In genomic region chr6:105847433-105847832, GRCh38 we compare ENCODE assay signal across 33 cellular contexts.
DNase-seq lines count a peak whose midpoint lies in the region; ATAC-seq and TF ChIP-seq lines count a peak whose summit lies in the region.
"Had no signal": no experiment of that assay in that cellular context is flagged by ENCODE, and none has a peak within 500 bp of the region (broad histone marks: within the 10 kb centered on the region; RNA-seq: fewer than 3 reads in every experiment).

No MANE protein-coding gene starts in this region.

- H3K36me3 ChIP-seq in HEK293 (ENCODE audit: control insufficient read depth in 2 of 2, insufficient read depth in 1 of 2, low read length in 2 of 2) (no peaks in the 10 kb centered on the region), psoas muscle (ENCODE audit: insufficient read depth in 1 of 2, low read depth in 1 of 2) (no peaks in the 10 kb centered on the region)
- H3K36me3 ChIP-seq: BE2C; BLaER1; BLaER1 treated with 17β-estradiol and CSF1 and Interleukin-3, amounts not matched to agents 10 nM and 100 nM had no signal

- no peaks in the 10 kb centered on the region for H3K4me1 Mint-ChIP-seq in activated T-cell treated with anti-CD3 and anti-CD28 coated beads, Interleukin-2, amount 50 U/mL, for 72 hours (ENCODE audit: low read depth)
- no peaks in the 10 kb centered on the region for H3K4me1 Mint-ChIP-seq in activated T-cell treated with anti-CD3 and anti-CD28 coated beads, Interleukin-2, amount 50 U/mL, for 4 hours (ENCODE audit: low read depth)
- no peaks in the 10 kb centered on the region for H3K4me1 Mint-ChIP-seq in central memory CD8-positive, alpha-beta T cell
- H3K4me1 Mint-ChIP-seq: B cell; CD4-positive, alpha-beta memory T cell; CD4-positive, CD25-positive, alpha-beta regulatory T cell; CD8-positive, alpha-beta memory T cell had no signal

- POLR2A ChIA-PET in HEK293 (lab: Yijun Ruan, JAX), result no interaction called here

- CTCF ChIA-PET in HEK293 (lab: Yijun Ruan, JAX), result no interaction called here

- no peaks in the 10 kb centered on the region for H3K4me1 ChIP-seq in HEK293 (ENCODE audit: control insufficient read depth, insufficient read depth, low read length)
- no peaks in the 10 kb centered on the region for H3K4me1 ChIP-seq in psoas muscle
- H3K4me1 ChIP-seq: A549, BE2C, Caco-2 had no signal

- H3K27me3 ChIP-seq in psoas muscle (ENCODE audit: insufficient read depth in 3 of 3, low read length in 2 of 3), result no peaks in the 10 kb centered on the region
- H3K27me3 ChIP-seq: BE2C; BLaER1; BLaER1 treated with 17β-estradiol and CSF1 and Interleukin-3, amounts not matched to agents 10 nM and 100 nM had no signal

- no peaks in the 10 kb centered on the region for H3K9me3 Mint-ChIP-seq in activated T-cell treated with anti-CD3 and anti-CD28 coated beads, Interleukin-2, amount 50 U/mL, for 72 hours
- H3K9me3 Mint-ChIP-seq in activated T-cell treated with anti-CD3 and anti-CD28 coated beads, Interleukin-2, amount 50 U/mL, for 4 hours, result no peaks in the 10 kb centered on the region
- no peaks in the 10 kb centered on the region for H3K9me3 Mint-ChIP-seq in central memory CD8-positive, alpha-beta T cell
- H3K9me3 Mint-ChIP-seq: CD4-positive, alpha-beta T cell; CD8-positive, alpha-beta memory T cell; CD8-positive, alpha-beta T cell had no signal

- H3K36me3 Mint-ChIP-seq in activated T-cell treated with anti-CD3 and anti-CD28 coated beads, Interleukin-2, amount 50 U/mL, for 72 hours (ENCODE audit: insufficient read depth in 2 of 2), result no peaks in the 10 kb centered on the region
- no peaks in the 10 kb centered on the region for H3K36me3 Mint-ChIP-seq in activated T-cell treated with anti-CD3 and anti-CD28 coated beads, Interleukin-2, amount 50 U/mL, for 4 hours (ENCODE audit: insufficient read depth)
- H3K36me3 Mint-ChIP-seq in central memory CD8-positive, alpha-beta T cell (ENCODE audit: insufficient read depth), result no peaks in the 10 kb centered on the region
- H3K36me3 Mint-ChIP-seq: CD14-positive monocyte; CD4-positive, alpha-beta memory T cell; CD4-positive, CD25-positive, alpha-beta regulatory T cell; CD8-positive, alpha-beta memory T cell; CD8-positive, alpha-beta T cell had no signal

- peak overlapping the region; percentile 12 for H3K27ac Mint-ChIP-seq in activated T-cell treated with anti-CD3 and anti-CD28 coated beads, Interleukin-2, amount 50 U/mL, for 72 hours
- peak overlapping the region; percentile 80 for H3K27ac Mint-ChIP-seq in central memory CD8-positive, alpha-beta T cell (ENCODE audit: low read depth)
- H3K27ac Mint-ChIP-seq: B cell; CD4-positive, alpha-beta memory T cell; CD4-positive, alpha-beta T cell; CD4-positive, CD25-positive, alpha-beta regulatory T cell; CD8-positive, alpha-beta memory T cell; CD8-positive, alpha-beta T cell had no signal

- DNase-seq in activated T-cell treated with anti-CD3 and anti-CD28 coated beads, Interleukin-2, amount 50 U/mL, for 72 hours, result no peak
- DNase-seq in activated T-cell treated with anti-CD3 and anti-CD28 coated beads, Interleukin-2, amount 50 U/mL, for 4 hours, result no peak
- no peak for DNase-seq in central memory CD8-positive, alpha-beta T cell (ENCODE audit: low spot score in 2 of 2)
- no peak for DNase-seq in psoas muscle
- DNase-seq in stimulated activated CD4-positive, alpha-beta T cell treated with anti-CD3 and anti-CD28 coated beads, Interleukin-12 subunit alpha, Interleukin-12 subunit beta, amount 100 ng/mL, for 4 hours, result no peak
- DNase-seq: 8988T; ACHN; AML-193; BE2C; C1 segment of cervical spinal cord; Caco-2; Calu3; CD4-positive, alpha-beta memory T cell; CD4-positive, alpha-beta T cell; CD4-positive, CD25-positive, alpha-beta regulatory T cell; CD8-positive, alpha-beta memory T cell; CD8-positive, alpha-beta T cell; COR-L47; DMS 273 treated with DMSO at 0.1 percent for 48 hours; DMS153; DMS53; DMS79; DMS79 treated with DMSO at 0.1 percent for 48 hours; DND-41; EL had no signal

- H3K4me3 Mint-ChIP-seq in activated T-cell treated with anti-CD3 and anti-CD28 coated beads, Interleukin-2, amount 50 U/mL, for 72 hours, result no peak overlapping the region
- no peak overlapping the region for H3K4me3 Mint-ChIP-seq in activated T-cell treated with anti-CD3 and anti-CD28 coated beads, Interleukin-2, amount 50 U/mL, for 4 hours
- no peak overlapping the region for H3K4me3 Mint-ChIP-seq in central memory CD8-positive, alpha-beta T cell
- H3K4me3 Mint-ChIP-seq: B cell; CD14-positive monocyte; CD4-positive, alpha-beta memory T cell; CD4-positive, alpha-beta T cell; CD4-positive, CD25-positive, alpha-beta regulatory T cell; CD8-positive, alpha-beta memory T cell; CD8-positive, alpha-beta T cell had no signal

- ATAC-seq in activated T-cell treated with anti-CD3 and anti-CD28 coated beads, Interleukin-2, amount 50 U/mL, for 72 hours (replicated peaks in 1 of 2), result no peak
- ATAC-seq in activated T-cell treated with anti-CD3 and anti-CD28 coated beads, Interleukin-2, amount 50 U/mL, for 4 hours, result no peak
- ATAC-seq in central memory CD8-positive, alpha-beta T cell (replicated peaks; ENCODE audit: extremely low read depth, poor library complexity, severe bottlenecking), result no peak
- ATAC-seq in psoas muscle, result no peak
- ATAC-seq: A549; CD8-positive, alpha-beta T cell had no signal

- H3K9me3 ChIP-seq in HEK293 (ENCODE audit: control insufficient read depth, insufficient read depth, low read depth, low read length) (no peaks in the 10 kb centered on the region), psoas muscle (no peaks in the 10 kb centered on the region)
- H3K9me3 ChIP-seq: A549, BE2C, BLaER1, Caco-2 had no signal

- intact Hi-C loops in psoas muscle (cut with DNase I), result no loop called here

- no peak for TF ChIP-seq CTCF in HEK293 (tag by site-specific recombination; IDR thresholded peaks at IDR 0.05)
- TF ChIP-seq CTCF in psoas muscle (IDR thresholded peaks at IDR 0.05), result no peak

- H3K4me3 ChIP-seq in HEK293 (ENCODE audit: low read depth, low read length) (no peak overlapping the region), psoas muscle (no peak overlapping the region)
- H3K4me3 ChIP-seq: A549; BLaER1; BLaER1 treated with 17β-estradiol and CSF1 and Interleukin-3, amounts not matched to agents 10 nM and 100 nM had no signal

- H3K27ac ChIP-seq in HEK293 (ENCODE audit: extremely low read depth, low read depth, low read length) (no peak overlapping the region), psoas muscle (no peak overlapping the region)
- H3K27ac ChIP-seq: 22Rv1; A549; BLaER1; BLaER1 treated with 17β-estradiol and CSF1 and Interleukin-3, amounts not matched to agents 10 nM and 100 nM; C4-2B had no signal

- H3K27me3 Mint-ChIP-seq in activated T-cell treated with anti-CD3 and anti-CD28 coated beads, Interleukin-2, amount 50 U/mL, for 72 hours (ENCODE audit: low read depth), result peaks cover 8% of the 10 kb centered on the region
- H3K27me3 Mint-ChIP-seq in activated T-cell treated with anti-CD3 and anti-CD28 coated beads, Interleukin-2, amount 50 U/mL, for 4 hours (ENCODE audit: low read depth), result no peaks in the 10 kb centered on the region
- no peaks in the 10 kb centered on the region for H3K27me3 Mint-ChIP-seq in central memory CD8-positive, alpha-beta T cell
- H3K27me3 Mint-ChIP-seq: B cell; CD4-positive, alpha-beta T cell had no signal

TF ChIP-seq in HEK293, 187 proteins besides CTCF, POLR2A, EP300 and RAD21:
- TF ChIP-seq ELK4 (IDR thresholded peaks at IDR 0.05; ENCODE audit: borderline replicate concordance, low read depth, low read length), result no peak
- TF ChIP-seq KLF16 (tag by site-specific recombination; IDR thresholded peaks at IDR 0.05), result no peak
- peak; percentile 68 for TF ChIP-seq ZNF366 (tag by site-specific recombination; conservative IDR thresholded peaks at IDR 0.05)
- peak; percentile 83 for TF ChIP-seq ZNF596 (tag by site-specific recombination; IDR thresholded peaks at IDR 0.05)
- peak; percentile 80 for TF ChIP-seq PRDM1 (tag by site-specific recombination; IDR thresholded peaks at IDR 0.05)
